Comparison of ENCODE assay signal across 8 cellular contexts in genomic region chr1:33348676-33349080, GRCh38. TPM values are rescaled to one million over a fixed set of nuclear protein-coding genes. Genes with fewer than 3 reads are reported as not detected.
DNase-seq lines count a peak whose midpoint lies in the region; ATAC-seq, FAIRE-seq and TF ChIP-seq lines count a peak whose summit lies in the region.

No MANE protein-coding gene starts in this region.

- H3K27ac Mint-ChIP-seq in activated naive CD4-positive, alpha-beta T cell treated with anti-CD3 and anti-CD28 coated beads, Interleukin-2, amount 50 U/mL, for 24 hours, result peak overlapping the region; percentile 68

- no peak for TF ChIP-seq POLR2A in A549 (IDR thresholded peaks at IDR 0.05; ENCODE audit: low read length)

- H3K27ac ChIP-seq in A549, result peak overlapping the region; percentile 97 to 98
- no peak overlapping the region for H3K27ac ChIP-seq in HUES48 (ENCODE audit: low read depth, low read length)

- TF ChIP-seq RAD21 in A549 (conservative IDR thresholded peaks at IDR 0.05 in 1 of 2, IDR thresholded peaks at IDR 0.05 in 1 of 2), result no peak

- H3K4me1 Mint-ChIP-seq in activated naive CD4-positive, alpha-beta T cell treated with anti-CD3 and anti-CD28 coated beads, Interleukin-2, amount 50 U/mL, for 24 hours, result peaks cover 54% of the 10 kb centered on the region

- H3K4me1 ChIP-seq in A549 (peaks cover 36% of the 10 kb centered on the region), HUES48 (ENCODE audit: control insufficient read depth, insufficient read depth, low read length) (peaks cover 42% of the 10 kb centered on the region)

- FAIRE-seq in A549 (lab: Jason Lieb, UNC), result no peak
- FAIRE-seq in D721Med (lab: Jason Lieb, UNC), result no peak

- peak overlapping the region; percentile 88 for H3K4me3 Mint-ChIP-seq in activated naive CD4-positive, alpha-beta T cell treated with anti-CD3 and anti-CD28 coated beads, Interleukin-2, amount 50 U/mL, for 24 hours

- no peak overlapping the region for H3K9ac ChIP-seq in HUES48 (ENCODE audit: low read depth, low read length)

- under 1% methylated on average over 11 of the region's 11 CpGs for WGBS in A549 (ENCODE audit: missing lambda C conversion rate)

- POLR2A ChIA-PET in A549 (lab: Yijun Ruan, JAX), result no interaction called here

- DNase-seq in A549 (ENCODE audit: low read depth in 1 of 2, low spot score in 1 of 2) (peak in 1 of 2 experiments; percentile 12), D721Med (ENCODE audit: insufficient read length, low spot score) (no peak)
- DNase-seq in stimulated activated CD4-positive, alpha-beta T cell treated with anti-CD3 and anti-CD28 coated beads, Interleukin-12 subunit alpha, Interleukin-12 subunit beta, amount 100 ng/mL, for 24 hours (ENCODE audit: low read depth in 2 of 2), result peak; percentile 5 to 32

- CTCF ChIA-PET in A549 (lab: Yijun Ruan, JAX), result interaction anchor here (0.6 kb wide), 1 partner anchor 35 kb away, joined by 3 read pairs; no protein-coding TSS in a partner anchor

- H3K27me3 ChIP-seq in HUES48 (ENCODE audit: control insufficient read depth, insufficient read depth, low read length), result peaks cover 94% of the 10 kb centered on the region

- H3K4me2 ChIP-seq in A549, result peak overlapping the region; percentile 96

- H3K36me3 Mint-ChIP-seq in activated naive CD4-positive, alpha-beta T cell treated with anti-CD3 and anti-CD28 coated beads, Interleukin-2, amount 50 U/mL, for 24 hours, result peaks cover 7% of the 10 kb centered on the region

- no peaks in the 10 kb centered on the region for H3K9me3 ChIP-seq in A549
- no peaks in the 10 kb centered on the region for H3K9me3 ChIP-seq in HUES48 (ENCODE audit: control insufficient read depth, insufficient read depth, low read length)

- peak overlapping the region; percentile 68 for H3K4me3 ChIP-seq in A549
- peak overlapping the region; percentile 66 for H3K4me3 ChIP-seq in HUES48 (ENCODE audit: low read depth, low read length)
- peak overlapping the region; percentile 33 for H3K4me3 ChIP-seq in iPS-11a (ENCODE audit: low read depth, low read length)

- H3K9me3 Mint-ChIP-seq in activated naive CD4-positive, alpha-beta T cell treated with anti-CD3 and anti-CD28 coated beads, Interleukin-2, amount 50 U/mL, for 24 hours, result no peaks in the 10 kb centered on the region

- TF ChIP-seq CTCF in A549 (IDR thresholded peaks at IDR 0.05) (no peak), D721Med (IDR thresholded peaks at IDR 0.05; ENCODE audit: insufficient read depth, missing control alignments) (no peak)

- H3K36me3 ChIP-seq in HUES48 (ENCODE audit: control insufficient read depth, insufficient read depth, low read length), result no peaks in the 10 kb centered on the region

- no peaks in the 10 kb centered on the region for H3K27me3 Mint-ChIP-seq in activated naive CD4-positive, alpha-beta T cell treated with anti-CD3 and anti-CD28 coated beads, Interleukin-2, amount 50 U/mL, for 24 hours

- TF ChIP-seq EP300 in A549 (IDR thresholded peaks at IDR 0.05), result no peak

- ATAC-seq in A549 (peak in 1 of 2 experiments; percentile 13; a peak in 1 of 6 replicates), HG02981 (IDR thresholded peaks at IDR 0.05; ENCODE audit: unreplicated experiment) (no peak), HG02852 (IDR thresholded peaks at IDR 0.05; ENCODE audit: unreplicated experiment) (no peak)

TF ChIP-seq in A549, 52 proteins besides CTCF, POLR2A, EP300 and RAD21:
- TF ChIP-seq JUNB (IDR thresholded peaks at IDR 0.05), result no peak
- TF ChIP-seq POLR2AphosphoS2 (conservative IDR thresholded peaks at IDR 0.05; ENCODE audit: low read length), result no peak
- TF ChIP-seq HOXA7 (CRISPR knock-in tag; IDR thresholded peaks at IDR 0.05), result no peak
- TF ChIP-seq BCL3 (IDR thresholded peaks at IDR 0.05), result no peak

RNA-seq across cellular contexts. Expression of gene A3GALT2, which starts 27.8 kb away (rescaled TPM):
- polyA plus RNA-seq in A549 (2011; rRNA removed) (not detected in 2 replicates), A549 (2017; fragmentation: RNase III; extraction: RNeasy Plus Mini Kit Qiagen cat#74134 plus additional on column Dnase treatment) (not detected in 3 replicates)
- not detected in 2 replicates for polyA plus RNA-seq in A549 (2012; cell fraction: cytosol; rRNA removed)
- polyA plus RNA-seq in A549 (2012; cell fraction: nucleus; rRNA removed), result 0.24 TPM in 1 of 2 replicates, not detected in the other
- polyA minus RNA-seq in A549 (2011; rRNA and poly(A)+ RNA removed), result not detected in 2 replicates
